In genomic region chr1:3169621-3170356, GRCh38 we compare ENCODE assay signal across 19 cellular contexts.
DNase-seq lines count a peak whose midpoint lies in the region; ATAC-seq and TF ChIP-seq lines count a peak whose summit lies in the region.
"Had no signal": no experiment of that assay in that cellular context is flagged by ENCODE, and none has a peak within 500 bp of the region (broad histone marks: within the 10 kb centered on the region; RNA-seq: fewer than 3 reads in every experiment).

No MANE protein-coding gene starts in this region.

- peaks cover 0 to 18% (median 0%) of the 10 kb centered on the region in 3 donors for H3K27me3 ChIP-seq in stomach

- H3K36me3 ChIP-seq in stomach = no peaks in the 10 kb centered on the region

- H3K27ac Mint-ChIP-seq in brain (peak overlapping the region in 4 of 5 experiments; percentile 82 to 90 (median 86)), neural crest cell (ENCODE audit: unreplicated experiment) (peak overlapping the region; percentile 75), chondrocyte (ENCODE audit: unreplicated experiment) (no peak overlapping the region)
- H3K27ac Mint-ChIP-seq: activated CD4-positive, alpha-beta memory T cell treated with anti-CD3 and anti-CD28 coated beads, Interleukin-2, amount 10 ng/mL, durations not matched to agents 7 days and 5 days; activated naive CD8-positive, alpha-beta T cell treated with anti-CD3 and anti-CD28 coated beads for 36 hours; effector memory CD8-positive, alpha-beta T cell; WTC11 had no signal

- POLR2A ChIA-PET in GM10248 (lab: Yijun Ruan, JAX) = no interaction called here

- H3K36me3 Mint-ChIP-seq in brain (no peaks in the 10 kb centered on the region), neural crest cell (ENCODE audit: low read depth) (no peaks in the 10 kb centered on the region), chondrocyte (ENCODE audit: low read depth) (peaks cover 2% of the 10 kb centered on the region)
- H3K36me3 Mint-ChIP-seq: activated naive CD8-positive, alpha-beta T cell treated with anti-CD3 and anti-CD28 coated beads for 36 hours; WTC11 had no signal

- TF ChIP-seq POLR2A in stomach (IDR thresholded peaks at IDR 0.05) = no peak

- peaks cover 79% of the 10 kb centered on the region for H3K4me1 Mint-ChIP-seq in brain
- H3K4me1 Mint-ChIP-seq in neural crest cell = peaks cover 50% of the 10 kb centered on the region
- H3K4me1 Mint-ChIP-seq in chondrocyte (ENCODE audit: low read depth) = peaks cover 15% of the 10 kb centered on the region
- H3K4me1 Mint-ChIP-seq: activated CD4-positive, alpha-beta memory T cell treated with anti-CD3 and anti-CD28 coated beads, Interleukin-2, amount 10 ng/mL, durations not matched to agents 7 days and 5 days; WTC11 had no signal

- H3K4me3 ChIP-seq in stomach = no peak overlapping the region
- H3K4me3 ChIP-seq: GM12878, K562 had no signal

- no peak for ATAC-seq in HG03039 (IDR thresholded peaks at IDR 0.05; ENCODE audit: unreplicated experiment)
- no peak for ATAC-seq in sciatic nerve
- ATAC-seq: effector memory CD8-positive, alpha-beta T cell; GM12878 had no signal

- intact Hi-C loops in stomach (cut with DNase I; ENCODE audit: low total_unique reads) = no loop called here
- intact Hi-C loops in sciatic nerve (cut with DNase I) = no loop called here

- peak overlapping the region in 4 of 5 experiments; percentile 41 to 52 (median 46) for H3K4me3 Mint-ChIP-seq in brain
- H3K4me3 Mint-ChIP-seq in neural crest cell = no peak overlapping the region
- no peak overlapping the region for H3K4me3 Mint-ChIP-seq in chondrocyte (ENCODE audit: unreplicated experiment)
- H3K4me3 Mint-ChIP-seq: activated CD4-positive, alpha-beta memory T cell treated with anti-CD3 and anti-CD28 coated beads, Interleukin-2, amount 10 ng/mL, durations not matched to agents 7 days and 5 days; activated naive CD8-positive, alpha-beta T cell treated with anti-CD3 and anti-CD28 coated beads for 36 hours; effector memory CD8-positive, alpha-beta T cell; WTC11 had no signal

- CTCF ChIA-PET in GM10248 (lab: Yijun Ruan, JAX) = no interaction called here

- no peaks in the 10 kb centered on the region for H3K27me3 Mint-ChIP-seq in brain
- peaks cover 6% of the 10 kb centered on the region for H3K27me3 Mint-ChIP-seq in neural crest cell (ENCODE audit: low read depth)
- no peaks in the 10 kb centered on the region for H3K27me3 Mint-ChIP-seq in chondrocyte (ENCODE audit: low read depth)

- peaks cover 60 to 67% (median 65%) of the 10 kb centered on the region in 4 donors for H3K4me1 ChIP-seq in stomach

- peak overlapping the region; percentile 86 to 93 (median 89) for H3K27ac ChIP-seq in stomach
- H3K27ac ChIP-seq: GM23248 had no signal

- H3K9me3 ChIP-seq in stomach = no peaks in the 10 kb centered on the region

- TF ChIP-seq CTCF in brain (conservative IDR thresholded peaks at IDR 0.05) (no peak), neural crest cell (conservative IDR thresholded peaks at IDR 0.05) (no peak), stomach (IDR thresholded peaks at IDR 0.05) (no peak), GM10248 (IDR thresholded peaks at IDR 0.05; ENCODE audit: control extremely low read depth, extremely low read depth, low read depth, missing control alignments) (no peak), chondrocyte (IDR thresholded peaks at IDR 0.05) (no peak)

- TF ChIP-seq EP300 in stomach (IDR thresholded peaks at IDR 0.05) = no peak

- DNase-seq in NCI-H774 (lab: John Stamatoyannopoulos, UW) (peak; percentile 7), neural crest cell (ENCODE audit: low read depth, low spot score) (no peak), stomach (peak; percentile 58), sciatic nerve (ENCODE audit: low spot score) (no peak), GM10248 (ENCODE audit: extremely low spot score) (no peak), chondrocyte (ENCODE audit: low spot score) (no peak)
- DNase-seq: activated CD4-positive, alpha-beta memory T cell treated with anti-CD3 and anti-CD28 coated beads, Interleukin-2, amount 10 ng/mL, durations not matched to agents 7 days and 5 days; activated naive CD8-positive, alpha-beta T cell treated with anti-CD3 and anti-CD28 coated beads for 36 hours; activated T-cell treated with anti-CD3 and anti-CD28 coated beads, Interleukin-2, amount 50 U/mL, for 48 hours; COR-L47; effector memory CD8-positive, alpha-beta T cell; NCI-H2107; NCI-H524 had no signal

- H3K9me3 Mint-ChIP-seq in brain = peaks cover 0 to 3% (median 0%) of the 10 kb centered on the region in 5 experiments
- no peaks in the 10 kb centered on the region for H3K9me3 Mint-ChIP-seq in neural crest cell
- no peaks in the 10 kb centered on the region for H3K9me3 Mint-ChIP-seq in chondrocyte (ENCODE audit: low read depth)
- H3K9me3 Mint-ChIP-seq: activated CD4-positive, alpha-beta memory T cell treated with anti-CD3 and anti-CD28 coated beads, Interleukin-2, amount 10 ng/mL, durations not matched to agents 7 days and 5 days; activated naive CD8-positive, alpha-beta T cell treated with anti-CD3 and anti-CD28 coated beads for 36 hours; effector memory CD8-positive, alpha-beta T cell; WTC11 had no signal

- 25 to 49% (median 29%) methylated on average over 35 to 36 of the region's 36 CpGs for WGBS in stomach, 5 donors

Comparison
In these comparisons a context has a peak if more than half of its experiments do, and no peak if none do; other contexts are left out.
1. DNase-seq: peak in NCI-H774 (single experiment) and stomach (single experiment); none in neural crest cell (single experiment), sciatic nerve (single experiment), GM10248 (single experiment) and chondrocyte (single experiment).
2. H3K4me3 Mint-ChIP-seq: peak in brain (4 of 5); none in neural crest cell (single experiment) and chondrocyte (single experiment).